In genomic region chr2:179235463-179236108, GRCh38 we compare ENCODE assay signal across 12 cellular contexts. TPM values are rescaled to one million over a fixed set of nuclear protein-coding genes. Genes with fewer than 3 reads are reported as not detected.
DNase-seq lines count a peak whose midpoint lies in the region; ATAC-seq lines count a peak whose summit lies in the region.
"Had no signal": no experiment of that assay in that cellular context is flagged by ENCODE, and none has a peak within 500 bp of the region (broad histone marks: within the 10 kb centered on the region; RNA-seq: fewer than 3 reads in every experiment).

No MANE protein-coding gene starts in this region.

- ATAC-seq in GM18909 (IDR thresholded peaks at IDR 0.05; ENCODE audit: poor library complexity, unreplicated experiment) (no peak), GM18517 (IDR thresholded peaks at IDR 0.05; ENCODE audit: unreplicated experiment) (no peak)
- ATAC-seq: Panc1 had no signal

- no peak overlapping the region for H3K4me3 Mint-ChIP-seq in activated CD4-positive, alpha-beta memory T cell treated with anti-CD3 and anti-CD28 coated beads for 36 hours
- H3K4me3 Mint-ChIP-seq: natural killer cell had no signal

- no peaks in the 10 kb centered on the region for H3K36me3 Mint-ChIP-seq in activated CD4-positive, alpha-beta memory T cell treated with anti-CD3 and anti-CD28 coated beads for 36 hours
- H3K36me3 Mint-ChIP-seq: natural killer cell had no signal

- no peak overlapping the region for H3K27ac Mint-ChIP-seq in activated CD4-positive, alpha-beta memory T cell treated with anti-CD3 and anti-CD28 coated beads for 36 hours

- H3K4me1 Mint-ChIP-seq in activated CD4-positive, alpha-beta memory T cell treated with anti-CD3 and anti-CD28 coated beads for 36 hours (ENCODE audit: low read depth) = peaks cover 26% of the 10 kb centered on the region

- no peaks in the 10 kb centered on the region for H3K27me3 Mint-ChIP-seq in activated CD4-positive, alpha-beta memory T cell treated with anti-CD3 and anti-CD28 coated beads for 36 hours

- intact Hi-C loops in activated CD4-positive, alpha-beta memory T cell treated with anti-CD3 and anti-CD28 coated beads for 36 hours (cut with micrococcal nuclease) = no loop called here

- DNase-seq in GM04504 (ENCODE audit: low read depth) (peak; percentile 11), NCI-H345 (lab: John Stamatoyannopoulos, UW) (peak; percentile 33), fibroblast of gingiva (ENCODE audit: low read depth) (peak; percentile 64), renal cortical epithelial cell (ENCODE audit: low read depth) (peak; percentile 74)
- no peak for DNase-seq in activated CD4-positive, alpha-beta memory T cell treated with anti-CD3 and anti-CD28 coated beads for 36 hours
- DNase-seq: erythroblast; natural killer cell; NCI-H2081; stimulated activated CD4-positive, alpha-beta T cell treated with anti-CD3 and anti-CD28 coated beads, Interleukin-15, amount 100 ng/mL, for 24 hours had no signal

- H3K9me3 Mint-ChIP-seq in activated CD4-positive, alpha-beta memory T cell treated with anti-CD3 and anti-CD28 coated beads for 36 hours = no peaks in the 10 kb centered on the region
- H3K9me3 Mint-ChIP-seq: natural killer cell had no signal

- CTCF ChIA-PET in activated CD4-positive, alpha-beta memory T cell treated with anti-CD3 and anti-CD28 coated beads for 36 hours (lab: Charles Lee) = no interaction called here

- POLR2A ChIA-PET in activated CD4-positive, alpha-beta memory T cell treated with anti-CD3 and anti-CD28 coated beads for 36 hours (lab: Charles Lee) = no interaction called here

RNA-seq across cellular contexts. Expression of gene SESTD1, which starts 29.0 kb away (rescaled TPM):
- total RNA-seq in renal cortical epithelial cell = 21.4 and 51.1 TPM in 2 replicates
- total RNA-seq in activated CD4-positive, alpha-beta memory T cell treated with anti-CD3 and anti-CD28 coated beads for 36 hours = 10 to 100 TPM; 11.6 to 13.1 TPM
